Comparison of ENCODE assay signal across 13 cellular contexts in the genomic region with DNA sequence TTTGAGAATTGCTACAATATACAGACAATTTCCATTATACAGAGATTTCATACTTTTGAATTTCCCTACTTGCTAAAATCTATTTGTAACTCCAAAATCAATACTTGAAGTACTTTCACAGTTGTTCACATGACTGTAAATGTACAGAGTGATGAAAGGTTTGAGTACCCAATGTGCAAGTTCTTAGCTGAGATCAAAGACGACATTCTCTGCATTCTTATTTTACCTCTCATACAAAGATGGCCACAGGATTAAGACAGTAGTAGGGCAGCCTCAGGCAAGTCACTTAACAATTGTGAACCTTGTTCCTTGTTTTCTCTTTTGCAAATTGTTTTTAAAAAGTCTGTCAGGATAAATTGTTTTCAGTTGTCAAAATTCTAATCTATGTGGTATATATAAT.
A peak's percentile ranks its signal among the peaks of the same experiment; 100 is the strongest.
DNase-seq lines count a peak whose midpoint lies in the region; TF ChIP-seq lines count a peak whose summit lies in the region.
"Had no signal": no experiment of that assay in that cellular context is flagged by ENCODE, and none has a peak within 500 bp of the region (broad histone marks: within the 10 kb centered on the region; RNA-seq: fewer than 3 reads in every experiment).

No MANE protein-coding gene starts in this region.

- H3K4ac ChIP-seq in mesendoderm (ENCODE audit: low read depth, low read length) (no peak overlapping the region), H9 (ENCODE audit: low read depth, low read length) (no peak overlapping the region)

- H3K9me2 ChIP-seq in OCI-LY7 (ENCODE audit: insufficient read depth, low read length), result no peaks in the 10 kb centered on the region

- no peaks in the 10 kb centered on the region for H3K23me2 ChIP-seq in H9 (ENCODE audit: insufficient read length, low read depth, low read length, poor library complexity, severe bottlenecking)

- H3K79me1 ChIP-seq in mesendoderm (ENCODE audit: low read length), result no peaks in the 10 kb centered on the region
- no peaks in the 10 kb centered on the region for H3K79me1 ChIP-seq in H9 (ENCODE audit: insufficient read depth, low read depth, low read length, poor library complexity, severe bottlenecking)

- H4K8ac ChIP-seq in mesendoderm (ENCODE audit: low read depth, low read length) (no peak overlapping the region), H9 (replicated peaks; ENCODE audit: insufficient read length, low read depth, low read length) (no peak overlapping the region)

- peaks cover 4 to 10% of the 10 kb centered on the region in 2 experiments; a peak in 2 of 4 replicates for H3K4me1 Mint-ChIP-seq in H9

- DNase-seq in ELR (ENCODE audit: low read depth) (peak; percentile 61), M059J (ENCODE audit: low read depth) (peak; percentile 63), epithelial cell of esophagus (ENCODE audit: low read depth) (peak; percentile 78), mesendoderm (peak; percentile 19), H9 (no peak), tibial nerve (ENCODE audit: low spot score in 2 of 2) (no peak), OCI-LY7 (ENCODE audit: low spot score) (no peak)
- no peak for DNase-seq in activated CD4-positive, alpha-beta T cell treated with anti-CD3 and anti-CD28 coated beads, Interleukin-2, amount 50 U/mL, for 4 hours
- DNase-seq: CD8-positive, alpha-beta T cell; NCI-H1092; NCI-H1694; NCI-H446 treated with DMSO at 0.1 percent for 48 hours; NCI-H774 had no signal

- WGBS in mesendoderm (ENCODE audit: extremely low coverage, insufficient coverage, low lambda C conversion rate), result no CpG with 5 or more reads among the region's 1 CpG
- no CpG with 5 or more reads among the region's 1 CpG for WGBS in H9 (ENCODE audit: extremely low coverage, insufficient read length, low lambda C conversion rate)
- WGBS in tibial nerve, 2 donors, result 72 to 85% methylated on average over 1 of the region's 1 CpG

- H2BK20ac ChIP-seq in H9 (ENCODE audit: low read depth, low read length, poor library complexity, severe bottlenecking), result no peak overlapping the region

- H2BK12ac ChIP-seq in H9 (ENCODE audit: insufficient read length, low read depth, low read length), result no peak overlapping the region

- CTCF ChIA-PET in OCI-LY7 (lab: Charles Lee; ENCODE audit: unreplicated experiment), result no interaction called here

- H2BK15ac ChIP-seq in mesendoderm (replicated peaks; ENCODE audit: low read depth) (no peak overlapping the region), H9 (ENCODE audit: low read depth, low read length) (no peak overlapping the region)

- H3K27ac ChIP-seq in mesendoderm (ENCODE audit: low read depth, low read length) (no peak overlapping the region), H9 (ENCODE audit: insufficient read length, low read depth, low read length) (no peak overlapping the region), tibial nerve (no peak overlapping the region), OCI-LY7 (ENCODE audit: low read depth, low read length, poor library complexity, severe bottlenecking) (no peak overlapping the region)

- no peak overlapping the region for H3K14ac ChIP-seq in H9 (ENCODE audit: insufficient read depth, low read length)

- H3K79me2 ChIP-seq in mesendoderm (ENCODE audit: control insufficient read depth, insufficient read depth, low read length) (no peaks in the 10 kb centered on the region), H9 (ENCODE audit: insufficient read depth, low read length) (no peaks in the 10 kb centered on the region), OCI-LY7 (ENCODE audit: insufficient read depth, low read depth, low read length) (no peaks in the 10 kb centered on the region)

- no peak overlapping the region for H2AK5ac ChIP-seq in mesendoderm (ENCODE audit: low read length)
- H2AK5ac ChIP-seq in H9 (ENCODE audit: insufficient read length, low read length), result no peak overlapping the region

- intact Hi-C loops in OCI-LY7 (cut with micrococcal nuclease; ENCODE audit: unreplicated experiment), result no loop called here

- no peaks in the 10 kb centered on the region for H3K27me3 Mint-ChIP-seq in H9 (ENCODE audit: low read depth)

- POLR2A ChIA-PET in OCI-LY7 (lab: Charles Lee), result no interaction called here

- H3K36me3 ChIP-seq in mesendoderm (ENCODE audit: control insufficient read depth, insufficient read depth, low read length) (no peaks in the 10 kb centered on the region), tibial nerve (no peaks in the 10 kb centered on the region), OCI-LY7 (ENCODE audit: insufficient read depth, low read length) (no peaks in the 10 kb centered on the region)

- H2BK5ac ChIP-seq in mesendoderm (ENCODE audit: low read length) (no peak overlapping the region), H9 (ENCODE audit: insufficient read length, low read length) (no peak overlapping the region)

- H3K18ac ChIP-seq in mesendoderm (ENCODE audit: low read length) (no peak overlapping the region), H9 (ENCODE audit: insufficient read length, low read depth, low read length) (no peak overlapping the region)

- no peak overlapping the region for H4K91ac ChIP-seq in H9 (ENCODE audit: insufficient read length, low read depth, low read length)

- no TSS peak for BruUV-seq in OCI-LY7 (replicated peaks; lab: Mats Ljungman, UMichigan)

- H3K4me3 ChIP-seq in epithelial cell of esophagus (ENCODE audit: low read length) (no peak overlapping the region), mesendoderm (ENCODE audit: low read length) (no peak overlapping the region), tibial nerve (no peak overlapping the region), OCI-LY7 (ENCODE audit: low read depth, low read length, poor library complexity, severe bottlenecking) (no peak overlapping the region)

- H4K20me1 ChIP-seq in H9 (ENCODE audit: control insufficient read depth, insufficient read depth, insufficient read length), result no peaks in the 10 kb centered on the region
- no peaks in the 10 kb centered on the region for H4K20me1 ChIP-seq in OCI-LY7 (ENCODE audit: insufficient read depth, low read length)

- H2AFZ ChIP-seq in H9 (ENCODE audit: low read length) (no peak overlapping the region), OCI-LY7 (ENCODE audit: low read length) (no peak overlapping the region)

- peaks cover 12% of the 10 kb centered on the region for H3K9me3 ChIP-seq in H9 (ENCODE audit: control insufficient read depth, low read depth, low read length)
- peaks cover 0 to 21% (median 0%) of the 10 kb centered on the region in 4 donors for H3K9me3 ChIP-seq in tibial nerve
- no peaks in the 10 kb centered on the region for H3K9me3 ChIP-seq in OCI-LY7 (ENCODE audit: low read length)

- no peak overlapping the region for H3K27ac Mint-ChIP-seq in H9
- H3K27ac Mint-ChIP-seq: CD8-positive, alpha-beta T cell had no signal

- H2BK120ac ChIP-seq in mesendoderm (ENCODE audit: low read depth, low read length) (no peak overlapping the region), H9 (ENCODE audit: low read depth, low read length, poor library complexity, severe bottlenecking) (no peak overlapping the region)

- no peaks in the 10 kb centered on the region for H3K4me1 ChIP-seq in mesendoderm (ENCODE audit: control insufficient read depth, low read depth, low read length)
- H3K4me1 ChIP-seq in H9 (ENCODE audit: insufficient read depth, low read length), result no peaks in the 10 kb centered on the region; the same call in 1 of the 2 replicates
- H3K4me1 ChIP-seq in tibial nerve, result no peaks in the 10 kb centered on the region
- no peaks in the 10 kb centered on the region for H3K4me1 ChIP-seq in OCI-LY7 (ENCODE audit: insufficient read depth, low read length, poor library complexity, severe bottlenecking)

- no peak overlapping the region for H3T11ph ChIP-seq in H9 (ENCODE audit: low read length)

- H3K36me3 Mint-ChIP-seq in H9 (ENCODE audit: insufficient read depth in 1 of 3, low read depth in 3 of 3), result peaks cover 13 to 30% (median 23%) of the 10 kb centered on the region in 3 experiments
- H3K36me3 Mint-ChIP-seq: CD8-positive, alpha-beta T cell had no signal

- no peak overlapping the region for H3K4me3 Mint-ChIP-seq in H9
- H3K4me3 Mint-ChIP-seq: CD8-positive, alpha-beta T cell had no signal

- TF ChIP-seq POLR2A in tibial nerve (IDR thresholded peaks at IDR 0.05), result no peak

- H3K23ac ChIP-seq in mesendoderm (ENCODE audit: low read length), result no peak overlapping the region
- no peak overlapping the region for H3K23ac ChIP-seq in H9 (ENCODE audit: insufficient read length, low read depth, low read length)

- H3K9me3 Mint-ChIP-seq in H9, result peaks cover 22 to 24% of the 10 kb centered on the region in 2 experiments

- H3K9ac ChIP-seq in mesendoderm (ENCODE audit: low read length) (no peak overlapping the region), H9 (ENCODE audit: extremely low read depth, insufficient read length, low read length) (no peak overlapping the region)

- TF ChIP-seq CTCF in epithelial cell of esophagus (IDR thresholded peaks at IDR 0.05; ENCODE audit: insufficient read depth, low read depth, low read length, missing control alignments) (no peak), H9 (conservative IDR thresholded peaks at IDR 0.05) (no peak), tibial nerve (IDR thresholded peaks at IDR 0.05) (no peak), OCI-LY7 (conservative IDR thresholded peaks at IDR 0.05; ENCODE audit: low read length) (no peak)

- H3K4me2 ChIP-seq in mesendoderm (ENCODE audit: low read length) (no peak overlapping the region), H9 (ENCODE audit: insufficient read depth, insufficient read length, low read length) (no peak overlapping the region), OCI-LY7 (ENCODE audit: low read length) (no peak overlapping the region)

- H4K5ac ChIP-seq in mesendoderm (ENCODE audit: low read length) (no peak overlapping the region), H9 (ENCODE audit: insufficient read length, low read depth, low read length) (no peak overlapping the region)

- TF ChIP-seq EP300 in tibial nerve (IDR thresholded peaks at IDR 0.05), result no peak

- no peaks in the 10 kb centered on the region for H3K27me3 ChIP-seq in mesendoderm (ENCODE audit: insufficient read depth, low read length, poor library complexity)
- H3K27me3 ChIP-seq in H9 (ENCODE audit: insufficient read depth, low read length), result no peaks in the 10 kb centered on the region
- no peaks in the 10 kb centered on the region for H3K27me3 ChIP-seq in tibial nerve

- H3K56ac ChIP-seq in mesendoderm (ENCODE audit: low read length), result no peak overlapping the region
- no peak overlapping the region for H3K56ac ChIP-seq in H9 (ENCODE audit: insufficient read length, low read depth, low read length)

Comparison
In these comparisons a context has a peak if more than half of its experiments do, and no peak if none do; other contexts are left out.
1. DNase-seq: peak in ELR (single experiment), M059J (single experiment), epithelial cell of esophagus (single experiment) and mesendoderm (single experiment); none in activated CD4-positive, alpha-beta T cell treated with anti-CD3 and anti-CD28 coated beads, Interleukin-2, amount 50 U/mL, for 4 hours (0 of 2), H9 (single experiment), tibial nerve (0 of 2) and OCI-LY7 (single experiment).